ENCODE assay signal across 8 cellular contexts in the genomic region with DNA sequence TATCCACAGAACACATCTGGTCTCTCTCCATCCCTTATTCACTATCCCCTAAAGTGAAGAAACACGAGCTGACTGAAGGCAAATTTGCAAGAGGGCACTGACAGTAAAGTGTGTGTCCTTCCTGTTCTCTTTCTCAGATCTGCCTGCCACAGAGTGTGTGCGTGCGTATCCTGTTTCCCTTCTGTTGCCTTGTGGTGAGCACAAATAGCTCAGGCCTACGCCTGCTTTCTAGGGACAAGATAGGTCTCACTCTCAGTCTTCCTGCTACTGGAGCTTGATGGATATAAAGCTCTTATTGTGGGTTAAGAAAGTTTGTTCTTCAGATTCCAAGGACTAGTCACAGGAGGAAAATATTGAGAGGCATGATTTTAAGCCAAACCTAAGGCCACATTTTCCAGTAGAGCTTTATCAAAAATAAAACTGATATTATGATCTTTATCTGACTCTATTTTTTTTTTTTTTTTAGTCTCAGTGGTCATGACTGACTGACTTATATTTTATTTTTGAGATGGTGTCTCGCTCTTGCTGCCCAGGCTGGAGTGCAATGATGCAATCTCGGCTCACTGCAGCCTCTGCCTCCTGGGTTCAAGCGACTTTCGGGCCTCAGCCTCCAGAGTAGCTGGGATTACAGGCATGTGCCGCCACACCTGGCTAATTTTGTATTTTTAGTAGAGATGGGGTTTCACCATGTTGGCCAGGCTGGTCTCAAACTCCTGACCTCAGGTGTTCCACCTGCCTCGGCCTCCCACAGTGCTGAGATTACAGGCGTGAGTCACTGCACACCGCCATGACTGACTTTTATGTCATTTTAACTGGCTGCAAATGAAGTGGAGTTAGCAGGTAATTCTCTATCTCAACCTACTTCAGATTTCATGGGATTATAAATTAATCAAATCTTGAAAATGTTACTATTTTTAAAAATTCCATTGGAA.
A peak's percentile ranks its signal among the peaks of the same experiment; 100 is the strongest.
DNase-seq lines count a peak whose midpoint lies in the region; ATAC-seq, FAIRE-seq and TF ChIP-seq lines count a peak whose summit lies in the region.

No MANE protein-coding gene starts in this region.

- no peak overlapping the region for H3K27ac Mint-ChIP-seq in Caco-2 (ENCODE audit: unreplicated experiment)

- ATAC-seq in GM21526 (IDR thresholded peaks at IDR 0.05; ENCODE audit: low FRiP score, unreplicated experiment) (peak; percentile 99), esophagus mucosa (peak; percentile 49)

- H3K4me3 Mint-ChIP-seq in Caco-2 (ENCODE audit: unreplicated experiment), result no peak overlapping the region

- DNase-seq in GM12892 (ENCODE audit: insufficient read length) (peak; percentile 14), HL-60 (ENCODE audit: low read depth in 1 of 2, low spot score in 1 of 2) (peak; percentile 45 to 87), ecto neural progenitor cell (ENCODE audit: low spot score) (no peak), Caco-2 (no peak)
- DNase-seq in activated CD4-positive, alpha-beta T cell treated with anti-CD3 and anti-CD28 coated beads for 4 hours, result peak; percentile 5 to 6
- peak; percentile 59 for DNase-seq in stimulated activated CD4-positive, alpha-beta T cell treated with anti-CD3 and anti-CD28 coated beads, Interleukin-1b, Interleukin-23, amount 100 ng/mL, for 48 hours

- FAIRE-seq in GM12892 (lab: Jason Lieb, UNC), result peak; percentile 98

- no peaks in the 10 kb centered on the region for H3K36me3 Mint-ChIP-seq in Caco-2 (ENCODE audit: insufficient read depth, unreplicated experiment)

- 0 out of 2 replicates have a peak, but pooled peaks cover 6% of the 10 kb centered on the region for H3K4me1 ChIP-seq in Caco-2

- no TSS peak for BruUV-seq in Caco-2 (replicated peaks; lab: Mats Ljungman, UMichigan)

- peak; percentile 60; the same call in 1 of the 2 replicates for TF ChIP-seq POLR2A in GM12892 (IDR thresholded peaks at IDR 0.05; ENCODE audit: low read depth, low read length)

- intact Hi-C loops in Caco-2 (cut with micrococcal nuclease; ENCODE audit: unreplicated experiment), result no loop called here

- H3K9me3 Mint-ChIP-seq in Caco-2 (ENCODE audit: unreplicated experiment), result no peaks in the 10 kb centered on the region

- no peaks in the 10 kb centered on the region for H3K36me3 ChIP-seq in Caco-2 (ENCODE audit: control insufficient read depth, insufficient read depth, low read length)

- no peak for TF ChIP-seq CTCF in HL-60 (IDR thresholded peaks at IDR 0.05; ENCODE audit: insufficient read depth, low read length)
- no peak for TF ChIP-seq CTCF in Caco-2 (IDR thresholded peaks at IDR 0.05; ENCODE audit: insufficient read depth in 1 of 2, low read depth in 1 of 2, low read length in 1 of 2, severe bottlenecking in 1 of 2, unreplicated experiment in 1 of 2)

- H3K27ac ChIP-seq in HL-60 (replicated peaks), result no peak overlapping the region

- CTCF ChIA-PET in Caco-2 (lab: Charles Lee), result no interaction called here

- H3K27me3 Mint-ChIP-seq in Caco-2 (ENCODE audit: insufficient read depth, unreplicated experiment), result no peaks in the 10 kb centered on the region

- POLR2A ChIA-PET in Caco-2 (lab: Charles Lee), result no interaction called here

- H3K4me3 ChIP-seq in HL-60 (replicated peaks; ENCODE audit: insufficient read depth, low read length) (no peak overlapping the region), Caco-2 (ENCODE audit: low read depth, low read length) (no peak overlapping the region)

- H3K4me1 Mint-ChIP-seq in Caco-2 (ENCODE audit: low read depth, unreplicated experiment), result no peaks in the 10 kb centered on the region

- no peaks in the 10 kb centered on the region for H3K27me3 ChIP-seq in HL-60 (ENCODE audit: insufficient read depth, poor library complexity, severe bottlenecking)
- H3K27me3 ChIP-seq in Caco-2 (replicated peaks; ENCODE audit: control insufficient read depth, insufficient read depth, low read length), result no peaks in the 10 kb centered on the region

- H3K9me3 ChIP-seq in Caco-2, result no peaks in the 10 kb centered on the region

Comparison
In these comparisons a context has a peak if more than half of its experiments do, and no peak if none do; other contexts are left out.
1. DNase-seq: peak in GM12892 (single experiment), HL-60 (2 of 2), activated CD4-positive, alpha-beta T cell treated with anti-CD3 and anti-CD28 coated beads for 4 hours (2 of 2) and stimulated activated CD4-positive, alpha-beta T cell treated with anti-CD3 and anti-CD28 coated beads, Interleukin-1b, Interleukin-23, amount 100 ng/mL, for 48 hours (single experiment); none in ecto neural progenitor cell (single experiment) and Caco-2 (0 of 2).